In genomic region chr7:34075976-34076375, GRCh38 we compare ENCODE assay signal across 26 cellular contexts.
DNase-seq lines count a peak whose midpoint lies in the region; ATAC-seq and TF ChIP-seq lines count a peak whose summit lies in the region.
"Had no signal": no experiment of that assay in that cellular context is flagged by ENCODE, and none has a peak within 500 bp of the region (broad histone marks: within the 10 kb centered on the region; RNA-seq: fewer than 3 reads in every experiment).

No MANE protein-coding gene starts in this region.

- no peak overlapping the region for H3K4me3 ChIP-seq in right atrium auricular region
- no peak overlapping the region for H3K4me3 ChIP-seq in aorta (ENCODE audit: low read length in 2 of 2)
- H3K4me3 ChIP-seq in endodermal cell (ENCODE audit: low read length), result no peak overlapping the region
- H3K4me3 ChIP-seq: K562, Peyer's patch, testis had no signal

- H3K36me3 ChIP-seq in right atrium auricular region (no peaks in the 10 kb centered on the region), aorta (ENCODE audit: control insufficient read depth in 1 of 2, insufficient read depth in 2 of 2, low read length in 1 of 2) (no peaks in the 10 kb centered on the region), endodermal cell (ENCODE audit: control insufficient read depth, insufficient read depth, low read length) (no peaks in the 10 kb centered on the region)
- H3K36me3 ChIP-seq: Peyer's patch had no signal

- H3K9me3 ChIP-seq in right atrium auricular region (no peaks in the 10 kb centered on the region), aorta (ENCODE audit: control insufficient read depth, low read length) (no peaks in the 10 kb centered on the region), endodermal cell (ENCODE audit: control insufficient read depth, low read length) (peaks cover 6% of the 10 kb centered on the region)
- H3K9me3 ChIP-seq: Peyer's patch, testis had no signal

- peak; percentile 27 to 41 for ATAC-seq in left cardiac atrium
- ATAC-seq in foreskin keratinocyte, result peak; percentile 45
- ATAC-seq in aorta (ENCODE audit: low FRiP score), result peak; percentile 69
- no peak for ATAC-seq in GM18861 (IDR thresholded peaks at IDR 0.05; ENCODE audit: unreplicated experiment)
- ATAC-seq: K562; stimulated activated memory B cell treated with anti-CD40 and anti-IgM and Interleukin-4, amounts not matched to agents 10 μg/mL and 1 μg/mL and 100 μg/mL, for 72 hours had no signal

- H3K4me3 Mint-ChIP-seq in endodermal cell, result no peak overlapping the region
- H3K4me3 Mint-ChIP-seq: activated CD4-positive, alpha-beta T cell treated with anti-CD3 and anti-CD28 coated beads, Interleukin-2, amount 10 ng/mL, durations not matched to agents 24 days and 14 days; memory B cell; naive B cell; stimulated activated memory B cell treated with anti-CD40 and anti-IgM and Interleukin-4, amounts not matched to agents 10 μg/mL and 1 μg/mL and 100 μg/mL, for 72 hours had no signal

- H3K27me3 Mint-ChIP-seq in endodermal cell (ENCODE audit: insufficient read depth), result peaks cover 7% of the 10 kb centered on the region
- H3K27me3 Mint-ChIP-seq: activated CD4-positive, alpha-beta T cell treated with anti-CD3 and anti-CD28 coated beads, Interleukin-2, amount 10 ng/mL, durations not matched to agents 24 days and 14 days; stimulated activated memory B cell treated with anti-CD40 and anti-IgM and Interleukin-4, amounts not matched to agents 10 μg/mL and 1 μg/mL and 100 μg/mL, for 72 hours had no signal

- no peak overlapping the region for H3K9ac ChIP-seq in endodermal cell (ENCODE audit: extremely low read depth, low read length, poor library complexity, severe bottlenecking)

- H3K9me3 Mint-ChIP-seq in endodermal cell, result no peaks in the 10 kb centered on the region
- H3K9me3 Mint-ChIP-seq: activated CD4-positive, alpha-beta T cell treated with anti-CD3 and anti-CD28 coated beads, Interleukin-2, amount 10 ng/mL, durations not matched to agents 24 days and 14 days; stimulated activated memory B cell treated with anti-CD40 and anti-IgM and Interleukin-4, amounts not matched to agents 10 μg/mL and 1 μg/mL and 100 μg/mL, for 72 hours had no signal

- no peaks in the 10 kb centered on the region for H3K4me1 ChIP-seq in right atrium auricular region
- no peaks in the 10 kb centered on the region for H3K4me1 ChIP-seq in foreskin keratinocyte
- no peaks in the 10 kb centered on the region for H3K4me1 ChIP-seq in aorta (ENCODE audit: control insufficient read depth in 1 of 2, insufficient read depth in 2 of 2, low read length in 2 of 2)
- H3K4me1 ChIP-seq in endodermal cell (ENCODE audit: control insufficient read depth, insufficient read depth, low read length), result peaks cover 4% of the 10 kb centered on the region
- H3K4me1 ChIP-seq: Peyer's patch had no signal

- peaks cover 67% of the 10 kb centered on the region for H3K36me3 Mint-ChIP-seq in endodermal cell (ENCODE audit: low read depth)
- H3K36me3 Mint-ChIP-seq: memory B cell; naive B cell; stimulated activated memory B cell treated with anti-CD40 and anti-IgM and Interleukin-4, amounts not matched to agents 10 μg/mL and 1 μg/mL and 100 μg/mL, for 72 hours had no signal

- DNase-seq in left cardiac atrium (no peak), right atrium auricular region (ENCODE audit: low spot score) (no peak), RPMI7951 (ENCODE audit: low read depth) (peak; percentile 54), foreskin keratinocyte (no peak), aorta (no peak), endodermal cell (no peak), NCI-H1105 (lab: John Stamatoyannopoulos, UW) (no peak)
- DNase-seq: activated CD4-positive, alpha-beta T cell treated with anti-CD3 and anti-CD28 coated beads, Interleukin-2, amount 10 ng/mL, durations not matched to agents 24 days and 14 days; activated naive CD4-positive, alpha-beta T cell treated with Interleukin-2 at 50 U/mL for 16 hours; activated T-cell treated with anti-CD3 and anti-CD28 coated beads, Interleukin-2, amount 50 U/mL, for 48 hours; dermis blood vessel endothelial cell; MM.1S; naive B cell; NCI-H1436; NCI-H2107; NCI-H510A treated with DMSO at 0.1 percent for 48 hours; nucleus accumbens; Peyer's patch; stimulated activated CD4-positive, alpha-beta T cell treated with anti-CD3 and anti-CD28 coated beads, Interleukin-4, amount 100 ng/mL, for 1 hour; T-helper 2 cell; testis had no signal

- H3K27me3 ChIP-seq in right atrium auricular region (no peaks in the 10 kb centered on the region), foreskin keratinocyte (no peaks in the 10 kb centered on the region), aorta (ENCODE audit: control insufficient read depth in 1 of 2, insufficient read depth in 2 of 2, low read length in 1 of 2) (peaks cover 0 to 1% of the 10 kb centered on the region in 2 donors), endodermal cell (ENCODE audit: control insufficient read depth, insufficient read depth, low read length, poor library complexity, severe bottlenecking) (no peaks in the 10 kb centered on the region)
- H3K27me3 ChIP-seq: Peyer's patch, testis had no signal

- H3K27ac ChIP-seq in right atrium auricular region (no peak overlapping the region), foreskin keratinocyte (no peak overlapping the region), aorta (ENCODE audit: low read depth in 1 of 2, low read length in 2 of 2) (no peak overlapping the region), endodermal cell (ENCODE audit: low read depth, low read length) (no peak overlapping the region)
- H3K27ac ChIP-seq: C4-2B, Peyer's patch, testis had no signal

- TF ChIP-seq CTCF in right atrium auricular region (IDR thresholded peaks at IDR 0.05) (no peak), foreskin keratinocyte (conservative IDR thresholded peaks at IDR 0.05) (no peak), endodermal cell (conservative IDR thresholded peaks at IDR 0.05) (no peak)

- intact Hi-C loops in left cardiac atrium (cut with DNase I), result no loop called here
- intact Hi-C loops in aorta (cut with DNase I), result no loop called here

- 50 to 57% methylated on average over 4 of the region's 4 CpGs for WGBS in aorta, 2 donors
- WGBS in endodermal cell (ENCODE audit: insufficient coverage in 1 of 2, insufficient read length in 1 of 2), 2 experiments, result 88% methylated on average over 1 to 4 of the region's 4 CpGs

- H3K27ac Mint-ChIP-seq in endodermal cell, result no peak overlapping the region
- H3K27ac Mint-ChIP-seq: activated CD4-positive, alpha-beta T cell treated with anti-CD3 and anti-CD28 coated beads, Interleukin-2, amount 10 ng/mL, durations not matched to agents 24 days and 14 days; memory B cell; naive B cell; stimulated activated memory B cell treated with anti-CD40 and anti-IgM and Interleukin-4, amounts not matched to agents 10 μg/mL and 1 μg/mL and 100 μg/mL, for 72 hours had no signal

- peaks cover 18% of the 10 kb centered on the region for H3K4me1 Mint-ChIP-seq in endodermal cell
- H3K4me1 Mint-ChIP-seq: activated CD4-positive, alpha-beta T cell treated with anti-CD3 and anti-CD28 coated beads, Interleukin-2, amount 10 ng/mL, durations not matched to agents 24 days and 14 days; memory B cell; naive B cell; stimulated activated memory B cell treated with anti-CD40 and anti-IgM and Interleukin-4, amounts not matched to agents 10 μg/mL and 1 μg/mL and 100 μg/mL, for 72 hours had no signal
